8 cellular contexts compared by ENCODE assay signal in the genomic region with DNA sequence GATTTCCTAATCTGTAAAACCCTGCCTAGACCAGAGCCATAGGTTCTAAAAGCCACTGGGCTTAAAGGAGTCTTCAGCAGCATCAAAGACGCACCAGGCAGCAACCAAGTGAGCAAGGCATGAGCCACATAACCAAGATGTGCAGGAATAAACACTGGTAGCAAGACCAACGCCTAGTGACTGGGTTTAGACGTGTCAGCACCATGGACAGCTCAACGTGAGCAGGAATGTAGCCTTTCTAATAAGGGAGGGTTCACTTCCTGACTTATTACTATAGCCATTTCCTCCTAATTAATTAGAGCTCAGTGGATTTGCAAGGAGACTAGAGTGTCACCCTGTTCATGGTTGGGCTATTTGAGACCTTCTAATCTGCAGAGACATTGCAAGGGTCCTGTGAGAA.
DNase-seq lines count a peak whose midpoint lies in the region; ATAC-seq and TF ChIP-seq lines count a peak whose summit lies in the region.

No MANE protein-coding gene starts in this region.

- POLR2A ChIA-PET in HEK293 (lab: Yijun Ruan, JAX): interaction anchor here (0.6 kb wide), 1 partner anchor 1006 kb away, joined by 3 read pairs; no protein-coding TSS in a partner anchor
- POLR2A ChIA-PET in activated CD8-positive, alpha-beta T cell treated with anti-CD3 and anti-CD28 coated beads, Interleukin-2, amount 10 ng/mL, durations not matched to agents 7 days and 5 days (lab: Charles Lee): no interaction called here

- CTCF ChIA-PET in HEK293 (lab: Yijun Ruan, JAX): no interaction called here
- CTCF ChIA-PET in activated CD8-positive, alpha-beta T cell treated with anti-CD3 and anti-CD28 coated beads, Interleukin-2, amount 10 ng/mL, durations not matched to agents 7 days and 5 days (lab: Charles Lee): no interaction called here

- peak; percentile 4 for DNase-seq in CD1c-positive myeloid dendritic cell (ENCODE audit: extremely low spot score)
- peak; percentile 59 for DNase-seq in activated CD8-positive, alpha-beta T cell treated with anti-CD3 and anti-CD28 coated beads, Interleukin-2, amount 10 ng/mL, durations not matched to agents 7 days and 5 days
- peak; percentile 81 for DNase-seq in islet precursor cell
- DNase-seq in NCI-H2227 (lab: John Stamatoyannopoulos, UW; ENCODE audit: unreplicated experiment): no peak
- no peak for DNase-seq in DMS153 (lab: John Stamatoyannopoulos, UW)

- no peak for TF ChIP-seq CTCF in HEK293 (tag by site-specific recombination; IDR thresholded peaks at IDR 0.05)

- no peak overlapping the region for H3K4me3 Mint-ChIP-seq in activated CD8-positive, alpha-beta T cell treated with anti-CD3 and anti-CD28 coated beads, Interleukin-2, amount 10 ng/mL, durations not matched to agents 7 days and 5 days

- H3K27me3 Mint-ChIP-seq in activated CD8-positive, alpha-beta T cell treated with anti-CD3 and anti-CD28 coated beads, Interleukin-2, amount 10 ng/mL, durations not matched to agents 7 days and 5 days (ENCODE audit: low read depth): no peaks in the 10 kb centered on the region

- H3K9me3 ChIP-seq in HEK293 (ENCODE audit: control insufficient read depth, insufficient read depth, low read depth, low read length): no peaks in the 10 kb centered on the region

- no peaks in the 10 kb centered on the region for H3K4me1 ChIP-seq in HEK293 (ENCODE audit: control insufficient read depth, insufficient read depth, low read length)

- peak; percentile 44 for ATAC-seq in activated CD8-positive, alpha-beta T cell treated with anti-CD3 and anti-CD28 coated beads, Interleukin-2, amount 10 ng/mL, durations not matched to agents 7 days and 5 days
- ATAC-seq in GM21529 (IDR thresholded peaks at IDR 0.05; ENCODE audit: unreplicated experiment): no peak
- no peak for ATAC-seq in GM18858 (IDR thresholded peaks at IDR 0.05; ENCODE audit: unreplicated experiment)

- no peak overlapping the region for H3K27ac ChIP-seq in HEK293 (ENCODE audit: extremely low read depth, low read depth, low read length)

- no peaks in the 10 kb centered on the region for H3K9me3 Mint-ChIP-seq in activated CD8-positive, alpha-beta T cell treated with anti-CD3 and anti-CD28 coated beads, Interleukin-2, amount 10 ng/mL, durations not matched to agents 7 days and 5 days (ENCODE audit: insufficient read depth)

- no peaks in the 10 kb centered on the region for H3K4me1 Mint-ChIP-seq in activated CD8-positive, alpha-beta T cell treated with anti-CD3 and anti-CD28 coated beads, Interleukin-2, amount 10 ng/mL, durations not matched to agents 7 days and 5 days (ENCODE audit: low read depth)

- no peaks in the 10 kb centered on the region for H3K36me3 ChIP-seq in HEK293 (ENCODE audit: control insufficient read depth in 2 of 2, insufficient read depth in 1 of 2, low read length in 2 of 2)

- H3K27ac Mint-ChIP-seq in activated CD8-positive, alpha-beta T cell treated with anti-CD3 and anti-CD28 coated beads, Interleukin-2, amount 10 ng/mL, durations not matched to agents 7 days and 5 days: no peak overlapping the region

- no peaks in the 10 kb centered on the region for H3K36me3 Mint-ChIP-seq in activated CD8-positive, alpha-beta T cell treated with anti-CD3 and anti-CD28 coated beads, Interleukin-2, amount 10 ng/mL, durations not matched to agents 7 days and 5 days (ENCODE audit: low read depth)

- H3K4me3 ChIP-seq in HEK293 (ENCODE audit: low read depth, low read length): no peak overlapping the region

TF ChIP-seq in HEK293, 187 proteins besides CTCF, POLR2A, EP300 and RAD21:
- no peak for TF ChIP-seq ZNF654 (tag by site-specific recombination; IDR thresholded peaks at IDR 0.05; ENCODE audit: low read depth)
- peak; percentile 97 for TF ChIP-seq REST (tag by site-specific recombination; IDR thresholded peaks at IDR 0.05)

Comparison
In these comparisons a context has a peak if more than half of its experiments do, and no peak if none do; other contexts are left out.
1. DNase-seq: peak in CD1c-positive myeloid dendritic cell (single experiment), activated CD8-positive, alpha-beta T cell treated with anti-CD3 and anti-CD28 coated beads, Interleukin-2, amount 10 ng/mL, durations not matched to agents 7 days and 5 days (single experiment) and islet precursor cell (single experiment); none in NCI-H2227 (single experiment) and DMS153 (single experiment).